ENCODE assay signal across 7 cellular contexts in the genomic region with DNA sequence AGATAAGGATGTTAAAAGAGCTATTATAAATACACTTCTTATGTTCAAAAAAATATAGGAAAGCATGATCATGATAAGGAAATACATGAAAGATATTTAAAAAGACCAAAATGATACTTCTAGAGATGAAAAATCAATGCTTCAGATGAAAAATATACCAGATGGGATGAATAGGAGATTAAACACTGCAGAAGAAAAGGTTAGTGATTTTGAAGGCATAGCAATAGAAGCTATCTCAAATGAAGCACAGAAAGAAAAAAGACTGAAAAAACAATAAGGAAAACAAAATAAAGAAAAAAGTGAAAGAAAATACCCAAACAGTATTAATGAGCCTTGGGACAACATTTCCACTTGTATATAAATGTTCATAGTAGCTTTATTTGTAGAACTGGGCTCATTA.
"Had no signal": no experiment of that assay in that cellular context is flagged by ENCODE, and none has a peak within 500 bp of the region (broad histone marks: within the 10 kb centered on the region; RNA-seq: fewer than 3 reads in every experiment).

No MANE protein-coding gene starts in this region.

- H3K36me3 Mint-ChIP-seq: IgD-negative memory B cell had no signal

- H3K4me1 Mint-ChIP-seq: IgD-negative memory B cell had no signal

- H3K27ac ChIP-seq: HL-60 had no signal

- H3K4me3 Mint-ChIP-seq: IgD-negative memory B cell had no signal

- H3K27ac Mint-ChIP-seq: IgD-negative memory B cell had no signal

- DNase-seq: IMR-90, KBM-7, KG1 had no signal

- ATAC-seq: HepG2 had no signal

- FAIRE-seq: HepG2, HTR-8/SVneo had no signal
